8 cellular contexts compared by ENCODE assay signal in genomic region chr12:53287741-53288216, GRCh38. TPM values are rescaled to one million over a fixed set of nuclear protein-coding genes. Genes with fewer than 3 reads are reported as not detected.
A peak's percentile ranks its signal among the peaks of the same experiment; 100 is the strongest.
DNase-seq lines count a peak whose midpoint lies in the region; ATAC-seq and TF ChIP-seq lines count a peak whose summit lies in the region.

No MANE protein-coding gene starts in this region.

- CTCF ChIA-PET in CD4-positive, alpha-beta T cell (lab: Charles Lee), result interaction anchor here (0.6 to 4.4 kb wide), 5 partner anchors 23 to 128 kb away, joined by 3 to 15 read pairs (median 3); partner anchors contain the start of gene ITGB7
- CTCF ChIA-PET in SK-N-SH (lab: Yijun Ruan, JAX), result interaction anchor here (0.6 to 19.2 kb wide), 19 partner anchors 8 to 226 kb away, joined by 3 to 363 read pairs (median 4); partner anchors contain the start of genes CSAD, ESPL1, SOAT2 and ZNF740

- no peaks in the 10 kb centered on the region for H3K9me3 Mint-ChIP-seq in CD4-positive, alpha-beta T cell
- no peaks in the 10 kb centered on the region for H3K9me3 Mint-ChIP-seq in HFFc6
- H3K9me3 Mint-ChIP-seq in activated naive CD8-positive, alpha-beta T cell (ENCODE audit: low read depth), result no peaks in the 10 kb centered on the region

- H3K27me3 Mint-ChIP-seq in CD4-positive, alpha-beta T cell, result no peaks in the 10 kb centered on the region
- no peaks in the 10 kb centered on the region; the same call in 1 of the 2 replicates for H3K27me3 Mint-ChIP-seq in HFFc6 (ENCODE audit: insufficient read depth)
- no peaks in the 10 kb centered on the region for H3K27me3 Mint-ChIP-seq in activated naive CD8-positive, alpha-beta T cell

- H3K9me3 ChIP-seq in CD4-positive, alpha-beta T cell (ENCODE audit: control insufficient read depth, low read length), result no peaks in the 10 kb centered on the region
- H3K9me3 ChIP-seq in SK-N-SH (no peaks in the 10 kb centered on the region), cardiac muscle cell (ENCODE audit: low read depth) (no peaks in the 10 kb centered on the region)

- H4K20me1 ChIP-seq in SK-N-SH (ENCODE audit: insufficient read depth), result no peaks in the 10 kb centered on the region

- H3K9me2 ChIP-seq in SK-N-SH, result no peaks in the 10 kb centered on the region

- H3K79me2 ChIP-seq in SK-N-SH (ENCODE audit: insufficient read depth), result no peaks in the 10 kb centered on the region

- peak; percentile 81 for TF ChIP-seq CTCF in CD4-positive, alpha-beta T cell (IDR thresholded peaks at IDR 0.05)
- TF ChIP-seq CTCF in HFFc6 (IDR thresholded peaks at IDR 0.05) (peak; percentile 84), SK-N-SH (IDR thresholded peaks at IDR 0.05) (peak; percentile 73), cardiac muscle cell (IDR thresholded peaks at IDR 0.05; ENCODE audit: low read depth, low read length) (peak; percentile 59)

- H3K4me1 ChIP-seq in SK-N-SH (ENCODE audit: control insufficient read depth in 1 of 2, insufficient read depth in 2 of 2, low read depth in 1 of 2, low read length in 1 of 2), result peaks cover 0 to 19% of the 10 kb centered on the region in 2 experiments; a peak in 2 of 4 replicates
- H3K4me1 ChIP-seq in cardiac muscle cell (ENCODE audit: low read depth), result no peaks in the 10 kb centered on the region

- POLR2A ChIA-PET in CD4-positive, alpha-beta T cell (lab: Charles Lee), result interaction anchor here (1.2 to 1.7 kb wide), 2 partner anchors 74 to 128 kb away, joined by 4 to 7 read pairs; no protein-coding TSS in a partner anchor
- POLR2A ChIA-PET in SK-N-SH (lab: Yijun Ruan, JAX), result no interaction called here

- H3K27ac Mint-ChIP-seq in CD4-positive, alpha-beta T cell, result peak overlapping the region; percentile 0
- H3K27ac Mint-ChIP-seq in HFFc6, result peak overlapping the region; percentile 38
- peak overlapping the region; percentile 56 for H3K27ac Mint-ChIP-seq in activated naive CD8-positive, alpha-beta T cell

- ATAC-seq in CD4-positive, alpha-beta T cell (ENCODE audit: poor library complexity), result peak; percentile 98
- ATAC-seq in GM18520 (IDR thresholded peaks at IDR 0.05; ENCODE audit: unreplicated experiment) (no peak), HG02870 (IDR thresholded peaks at IDR 0.05; ENCODE audit: unreplicated experiment) (no peak)

- no peak overlapping the region for H3K4me2 ChIP-seq in SK-N-SH

- no peak overlapping the region for H3K27ac ChIP-seq in CD4-positive, alpha-beta T cell (ENCODE audit: low read depth, low read length)
- no peak overlapping the region for H3K27ac ChIP-seq in SK-N-SH (ENCODE audit: low read depth in 2 of 2, low read length in 1 of 2)
- no peak overlapping the region for H3K27ac ChIP-seq in cardiac muscle cell

- H2AFZ ChIP-seq in SK-N-SH (ENCODE audit: low read depth), result no peak overlapping the region

- H3K9ac ChIP-seq in SK-N-SH, result no peak overlapping the region

- H3F3A ChIP-seq in SK-N-SH (replicated peaks; ENCODE audit: insufficient read depth), result peaks cover 20% of the 10 kb centered on the region

- DNase-seq in CD4-positive, alpha-beta T cell, result peak; percentile 60 to 74 (median 67)
- DNase-seq in HFFc6, result peak; percentile 26
- peak; percentile 72 for DNase-seq in SK-N-SH
- DNase-seq in cardiac muscle cell (ENCODE audit: low read depth in 1 of 2, low spot score in 1 of 2), result peak; percentile 68 to 73
- peak; percentile 56 for DNase-seq in renal cortical epithelial cell (ENCODE audit: low read depth)

- no peaks in the 10 kb centered on the region for H3K36me3 Mint-ChIP-seq in CD4-positive, alpha-beta T cell (ENCODE audit: low read depth)
- peaks cover 21% of the 10 kb centered on the region for H3K36me3 Mint-ChIP-seq in HFFc6 (ENCODE audit: low read depth)
- H3K36me3 Mint-ChIP-seq in activated naive CD8-positive, alpha-beta T cell, result peaks cover 10% of the 10 kb centered on the region

- no peaks in the 10 kb centered on the region for H3K27me3 ChIP-seq in CD4-positive, alpha-beta T cell (ENCODE audit: control insufficient read depth, insufficient read depth, low read length)
- H3K27me3 ChIP-seq in SK-N-SH (ENCODE audit: insufficient read depth) (no peaks in the 10 kb centered on the region), cardiac muscle cell (no peaks in the 10 kb centered on the region)

- peak; percentile 82 for TF ChIP-seq RAD21 in SK-N-SH (IDR thresholded peaks at IDR 0.05; ENCODE audit: low read length)

- H3K4me3 ChIP-seq in SK-N-SH (ENCODE audit: low read depth in 2 of 2, low read length in 1 of 2) (no peak overlapping the region; a peak in 1 of 4 replicates), cardiac muscle cell (no peak overlapping the region)

- H3K36me3 ChIP-seq in SK-N-SH (replicated peaks in 1 of 2; ENCODE audit: control insufficient read depth in 1 of 2, insufficient read depth in 2 of 2, low read length in 1 of 2) (peaks cover 7 to 17% of the 10 kb centered on the region in 2 experiments), cardiac muscle cell (no peaks in the 10 kb centered on the region)

- 77% methylated on average over 5 of the region's 11 CpGs for WGBS in SK-N-SH (ENCODE audit: low lambda C conversion rate)

- intact Hi-C loops in CD4-positive, alpha-beta T cell (cut with DNase I, micrococcal nuclease), result loop anchor here (1.0 to 5.0 kb wide), 5 partner anchors 35 to 220 kb away; a partner anchor contains a TSS

- no peak overlapping the region for H3K4me3 Mint-ChIP-seq in CD4-positive, alpha-beta T cell
- no peak overlapping the region for H3K4me3 Mint-ChIP-seq in HFFc6
- H3K4me3 Mint-ChIP-seq in activated naive CD8-positive, alpha-beta T cell, result no peak overlapping the region

- H3K4me1 Mint-ChIP-seq in CD4-positive, alpha-beta T cell (ENCODE audit: low read depth), result peaks cover 5% of the 10 kb centered on the region
- peaks cover 36% of the 10 kb centered on the region for H3K4me1 Mint-ChIP-seq in HFFc6 (ENCODE audit: low read depth)
- H3K4me1 Mint-ChIP-seq in activated naive CD8-positive, alpha-beta T cell (ENCODE audit: low read depth), result peaks cover 15% of the 10 kb centered on the region

- TF ChIP-seq EP300 in SK-N-SH (IDR thresholded peaks at IDR 0.05; ENCODE audit: borderline replicate concordance in 1 of 2, low read depth in 1 of 2, low read length in 1 of 2), result no peak

TF ChIP-seq in SK-N-SH, 30 proteins besides CTCF, POLR2A, EP300 and RAD21 (continues in another document):
- TF ChIP-seq ZBTB33 (IDR thresholded peaks at IDR 0.05; ENCODE audit: borderline replicate concordance, low read depth), result no peak

RNA-seq across cellular contexts. Expression of gene PFDN5, which starts 7.6 kb away (rescaled TPM):
- total RNA-seq in CD4-positive, alpha-beta T cell, result 100 to 1,000 TPM; 757 to 763 TPM
- total RNA-seq in HFFc6 (2021; fragmentation: NEBNext Ultra II Directional; extraction: Animal tissue kit (Norgen Biotek cat#: 25700)), result 100 to 1,000 TPM; 502 to 568 (median 534) TPM
- polyA plus RNA-seq in SK-N-SH (2012; rRNA removed) (1,198 and 1,880 TPM in 2 replicates), cardiac muscle cell (548 and 553 TPM in 2 replicates)
- 1,472 and 1,558 TPM in 2 replicates for polyA plus RNA-seq in SK-N-SH (2012; cell fraction: cytosol; rRNA removed)
- polyA plus RNA-seq in SK-N-SH (2012; cell fraction: nucleus; rRNA removed), result 1,484 and 1,670 TPM in 2 replicates
- total RNA-seq in cardiac muscle cell (435 and 511 TPM in 2 replicates), renal cortical epithelial cell (323 and 327 TPM in 2 replicates)

RNA-seq across cellular contexts. Expression of gene MYG1, which starts 11.7 kb away (rescaled TPM):
- 10 to 100 TPM; 30.9 to 33.8 TPM for total RNA-seq in CD4-positive, alpha-beta T cell
- total RNA-seq in HFFc6 (2021; fragmentation: NEBNext Ultra II Directional; extraction: Animal tissue kit (Norgen Biotek cat#: 25700)), result 10 to 100 TPM; 59.8 to 76.0 (median 68.3) TPM
- polyA plus RNA-seq in SK-N-SH (2012; rRNA removed) (93.5 and 101 TPM in 2 replicates), cardiac muscle cell (73.3 and 75.4 TPM in 2 replicates)
- polyA plus RNA-seq in SK-N-SH (2012; cell fraction: cytosol; rRNA removed), result 56.9 and 73.3 TPM in 2 replicates
- polyA plus RNA-seq in SK-N-SH (2012; cell fraction: nucleus; rRNA removed), result 109 and 132 TPM in 2 replicates
- total RNA-seq in cardiac muscle cell (69.5 and 71.0 TPM in 2 replicates), renal cortical epithelial cell (28.4 and 42.9 TPM in 2 replicates)

RNA-seq across cellular contexts. Expression of gene ESPL1, which starts 19.7 kb away (rescaled TPM):
- under 1 TPM; 0.20 to 0.71 TPM for total RNA-seq in CD4-positive, alpha-beta T cell
- 10 to 100 TPM in 5 of 6 experiments, 1 to 10 TPM in 1; 7.0 to 16.1 (median 14.1) TPM for total RNA-seq in HFFc6 (2021; fragmentation: NEBNext Ultra II Directional; extraction: Animal tissue kit (Norgen Biotek cat#: 25700))
- 6.9 and 8.6 TPM in 2 replicates for polyA plus RNA-seq in SK-N-SH (2012; rRNA removed)
- polyA plus RNA-seq in SK-N-SH (2012; cell fraction: cytosol; rRNA removed), result 2.3 and 4.0 TPM in 2 replicates
- polyA plus RNA-seq in SK-N-SH (2012; cell fraction: nucleus; rRNA removed), result 27.7 and 28.7 TPM in 2 replicates
- total RNA-seq in cardiac muscle cell, result 7.8 and 23.9 TPM in 2 replicates
- 1.3 and 4.8 TPM in 2 replicates for polyA plus RNA-seq in cardiac muscle cell
- 0.70 and 2.4 TPM in 2 replicates for total RNA-seq in renal cortical epithelial cell

RNA-seq across cellular contexts. Expression of gene AAAS, which starts 33.6 kb away (rescaled TPM):
- total RNA-seq in CD4-positive, alpha-beta T cell, result 10 to 100 TPM; 21.0 to 22.7 TPM
- total RNA-seq in HFFc6 (2021; fragmentation: NEBNext Ultra II Directional; extraction: Animal tissue kit (Norgen Biotek cat#: 25700)), result 10 to 100 TPM; 44.0 to 63.5 (median 54.0) TPM
- polyA plus RNA-seq in SK-N-SH (2012; rRNA removed) (64.9 and 70.6 TPM in 2 replicates), cardiac muscle cell (138 and 140 TPM in 2 replicates)
- polyA plus RNA-seq in SK-N-SH (2012; cell fraction: cytosol; rRNA removed), result 23.5 and 30.1 TPM in 2 replicates
- polyA plus RNA-seq in SK-N-SH (2012; cell fraction: nucleus; rRNA removed), result 274 and 299 TPM in 2 replicates
- total RNA-seq in cardiac muscle cell (117 and 119 TPM in 2 replicates), renal cortical epithelial cell (40.1 and 40.3 TPM in 2 replicates)

RNA-seq across cellular contexts. Expression of gene SP7, which starts 48.4 kb away (rescaled TPM):
- total RNA-seq in CD4-positive, alpha-beta T cell, result under 1 TPM in 1 of 2 experiments, not detected in 1; 0.14 TPM
- total RNA-seq in HFFc6 (2021; fragmentation: NEBNext Ultra II Directional; extraction: Animal tissue kit (Norgen Biotek cat#: 25700)), result not detected
- polyA plus RNA-seq in SK-N-SH (2012; rRNA removed) (not detected in 2 replicates), cardiac muscle cell (0.45 TPM in 1 of 2 replicates, not detected in the other)
- polyA plus RNA-seq in SK-N-SH (2012; cell fraction: cytosol; rRNA removed), result 0.01 TPM in 1 of 2 replicates, not detected in the other
- 0.07 and 0.16 TPM in 2 replicates for polyA plus RNA-seq in SK-N-SH (2012; cell fraction: nucleus; rRNA removed)
- total RNA-seq in cardiac muscle cell (0.14 and 0.39 TPM in 2 replicates), renal cortical epithelial cell (not detected in 2 replicates)

Comparison
In these comparisons a context has a peak if more than half of its experiments do, and no peak if none do; other contexts are left out.
1. H3K27ac Mint-ChIP-seq: peak in every context shown above with its lines; median percentile 56 in activated naive CD8-positive, alpha-beta T cell; 38 in HFFc6; 0 in CD4-positive, alpha-beta T cell.